ENCODE assay signal across 11 cellular contexts in the genomic region with DNA sequence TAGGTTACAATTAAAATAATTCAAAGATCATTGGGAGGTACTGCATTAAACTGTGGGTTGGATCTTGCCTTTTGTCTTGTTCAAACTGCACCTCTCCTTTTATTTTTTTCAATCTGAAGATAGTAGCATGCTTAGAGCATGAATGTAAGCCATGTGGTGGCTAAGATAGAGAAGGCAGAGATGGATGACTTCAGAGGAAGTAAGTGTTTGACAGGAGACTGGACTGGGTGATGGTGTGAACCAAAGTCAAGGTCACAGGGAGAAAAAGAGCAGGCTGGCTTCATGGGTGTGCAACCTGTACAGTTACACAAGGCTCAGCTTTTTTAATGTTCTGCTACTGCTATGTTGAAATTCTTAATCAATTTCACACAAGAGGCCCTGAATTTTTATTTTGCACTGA.
DNase-seq lines count a peak whose midpoint lies in the region; ATAC-seq and TF ChIP-seq lines count a peak whose summit lies in the region.
"Had no signal": no experiment of that assay in that cellular context is flagged by ENCODE, and none has a peak within 500 bp of the region (broad histone marks: within the 10 kb centered on the region; RNA-seq: fewer than 3 reads in every experiment).

No MANE protein-coding gene starts in this region.

- DNase-seq in CD8-positive, alpha-beta T cell = no peak
- DNase-seq in HCEC 1CT = peak; percentile 35
- peak; percentile 79 for DNase-seq in amniotic epithelial cell (ENCODE audit: low read depth)
- peak; percentile 70 for DNase-seq in iris pigment epithelial cell (ENCODE audit: low read depth)
- DNase-seq in activated naive CD4-positive, alpha-beta T cell treated with anti-CD3 and anti-CD28 coated beads, Interleukin-2, amount 10 ng/mL, durations not matched to agents 7 days and 5 days = no peak
- DNase-seq in GM19238 (ENCODE audit: insufficient read length, low spot score) = no peak
- DNase-seq in SW 1271 (lab: John Stamatoyannopoulos, UW) = no peak
- DNase-seq: BE2C, foreskin melanocyte, nephron progenitor cell had no signal

- H3K36me3 Mint-ChIP-seq in CD8-positive, alpha-beta T cell = peaks cover 26% of the 10 kb centered on the region
- peaks cover 24% of the 10 kb centered on the region for H3K36me3 Mint-ChIP-seq in activated naive CD4-positive, alpha-beta T cell treated with anti-CD3 and anti-CD28 coated beads, Interleukin-2, amount 10 ng/mL, durations not matched to agents 7 days and 5 days

- no peaks in the 10 kb centered on the region for H3K4me1 ChIP-seq in CD8-positive, alpha-beta T cell (ENCODE audit: insufficient read depth, low read length)

- peaks cover 30% of the 10 kb centered on the region for H3K4me1 Mint-ChIP-seq in CD8-positive, alpha-beta T cell (ENCODE audit: low read depth)
- peaks cover 2% of the 10 kb centered on the region for H3K4me1 Mint-ChIP-seq in activated naive CD4-positive, alpha-beta T cell treated with anti-CD3 and anti-CD28 coated beads, Interleukin-2, amount 10 ng/mL, durations not matched to agents 7 days and 5 days

- peak overlapping the region; percentile 8 for H3K27ac Mint-ChIP-seq in CD8-positive, alpha-beta T cell
- H3K27ac Mint-ChIP-seq in activated naive CD4-positive, alpha-beta T cell treated with anti-CD3 and anti-CD28 coated beads, Interleukin-2, amount 10 ng/mL, durations not matched to agents 7 days and 5 days = no peak overlapping the region
- H3K27ac Mint-ChIP-seq: nephron progenitor cell had no signal

- no peak for TF ChIP-seq CTCF in CD8-positive, alpha-beta T cell (IDR thresholded peaks at IDR 0.05)

- POLR2A ChIA-PET in CD8-positive, alpha-beta T cell (lab: Charles Lee) = no interaction called here

- H3K9me3 Mint-ChIP-seq in CD8-positive, alpha-beta T cell = no peaks in the 10 kb centered on the region
- peaks cover 13% of the 10 kb centered on the region for H3K9me3 Mint-ChIP-seq in activated naive CD4-positive, alpha-beta T cell treated with anti-CD3 and anti-CD28 coated beads, Interleukin-2, amount 10 ng/mL, durations not matched to agents 7 days and 5 days

- ATAC-seq in CD8-positive, alpha-beta T cell = peak; percentile 49
- no peak for ATAC-seq in HG03457 (IDR thresholded peaks at IDR 0.05; ENCODE audit: unreplicated experiment)

- no peaks in the 10 kb centered on the region for H3K27me3 Mint-ChIP-seq in CD8-positive, alpha-beta T cell (ENCODE audit: low read depth)
- no peaks in the 10 kb centered on the region for H3K27me3 Mint-ChIP-seq in activated naive CD4-positive, alpha-beta T cell treated with anti-CD3 and anti-CD28 coated beads, Interleukin-2, amount 10 ng/mL, durations not matched to agents 7 days and 5 days

- intact Hi-C loops in CD8-positive, alpha-beta T cell (cut with DNase I, micrococcal nuclease) = no loop called here

- no peaks in the 10 kb centered on the region for H3K27me3 ChIP-seq in CD8-positive, alpha-beta T cell (ENCODE audit: insufficient read depth, low read length)
- H3K27me3 ChIP-seq: BE2C had no signal

- no peaks in the 10 kb centered on the region for H3K36me3 ChIP-seq in CD8-positive, alpha-beta T cell (ENCODE audit: insufficient read depth, low read length)
- H3K36me3 ChIP-seq: BE2C had no signal

- CTCF ChIA-PET in CD8-positive, alpha-beta T cell (lab: Charles Lee) = no interaction called here
- CTCF ChIA-PET in activated naive CD4-positive, alpha-beta T cell treated with anti-CD3 and anti-CD28 coated beads, Interleukin-2, amount 10 ng/mL, durations not matched to agents 7 days and 5 days (lab: Charles Lee) = no interaction called here

- no peak overlapping the region for H3K4me3 Mint-ChIP-seq in CD8-positive, alpha-beta T cell
- H3K4me3 Mint-ChIP-seq in activated naive CD4-positive, alpha-beta T cell treated with anti-CD3 and anti-CD28 coated beads, Interleukin-2, amount 10 ng/mL, durations not matched to agents 7 days and 5 days = no peak overlapping the region
- H3K4me3 Mint-ChIP-seq: nephron progenitor cell had no signal

- no peak overlapping the region for H3K4me3 ChIP-seq in CD8-positive, alpha-beta T cell (ENCODE audit: low read depth, low read length)

- H3K9me3 ChIP-seq in CD8-positive, alpha-beta T cell (ENCODE audit: low read length) = no peaks in the 10 kb centered on the region
- H3K9me3 ChIP-seq: BE2C had no signal

- no peak overlapping the region for H3K27ac ChIP-seq in CD8-positive, alpha-beta T cell (ENCODE audit: low read depth, low read length)

Comparison
In these comparisons a context has a peak if more than half of its experiments do, and no peak if none do; other contexts are left out.
1. DNase-seq: peak in HCEC 1CT (single experiment), amniotic epithelial cell (single experiment) and iris pigment epithelial cell (single experiment); none in CD8-positive, alpha-beta T cell (0 of 7), activated naive CD4-positive, alpha-beta T cell treated with anti-CD3 and anti-CD28 coated beads, Interleukin-2, amount 10 ng/mL, durations not matched to agents 7 days and 5 days (single experiment), GM19238 (single experiment) and SW 1271 (0 of 2).